Comparison of ENCODE assay signal across 24 cellular contexts in the genomic region with DNA sequence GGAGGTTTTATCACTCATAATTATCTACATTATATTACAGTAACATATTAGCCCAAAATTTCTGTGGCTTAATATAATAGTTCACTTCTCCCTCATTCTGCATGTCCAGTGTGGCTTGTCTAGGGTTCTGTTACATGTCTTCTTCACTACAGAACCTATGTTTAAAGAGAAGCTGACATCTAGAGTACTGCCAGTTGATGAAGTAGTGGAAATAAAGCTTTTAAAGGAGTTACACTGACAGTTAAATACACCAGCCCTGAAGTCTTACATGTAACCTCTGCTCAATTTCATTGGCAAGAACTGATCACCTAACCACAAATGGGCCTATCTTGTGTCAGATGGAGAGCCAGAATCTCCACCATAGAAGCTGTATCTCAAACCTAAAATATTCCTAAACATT.
"Had no signal": no experiment of that assay in that cellular context is flagged by ENCODE, and none has a peak within 500 bp of the region (broad histone marks: within the 10 kb centered on the region; RNA-seq: fewer than 3 reads in every experiment).

No MANE protein-coding gene starts in this region.

- ATAC-seq: activated CD8-positive, alpha-beta memory T cell treated with anti-CD3 and anti-CD28 coated beads, Interleukin-2, amount 10 ng/mL, durations not matched to agents 7 days and 5 days; activated T-helper 17 cell treated with anti-CD3 and anti-CD28 coated beads, Interleukin-2, amount 50 U/mL, for 72 hours; WTC11 had no signal

- H3K36me3 ChIP-seq: SJSA1 had no signal

- H3K9me3 ChIP-seq: SJSA1 had no signal

- H3K36me3 Mint-ChIP-seq: WTC11 had no signal

- H3K27ac ChIP-seq: SJSA1 had no signal

- H3K4me3 Mint-ChIP-seq: activated CD8-positive, alpha-beta memory T cell treated with anti-CD3 and anti-CD28 coated beads, Interleukin-2, amount 10 ng/mL, durations not matched to agents 7 days and 5 days; activated naive CD4-positive, alpha-beta T cell treated with anti-CD3 and anti-CD28 coated beads for 36 hours; activated naive CD8-positive, alpha-beta T cell; activated T-cell treated with anti-CD3 and anti-CD28 coated beads, Interleukin-2, amount 50 U/mL, for 24 hours; activated T-helper 17 cell treated with anti-CD3 and anti-CD28 coated beads, Interleukin-2, amount 50 U/mL, for 72 hours; brain; WTC11 had no signal

- H3K27ac Mint-ChIP-seq: activated CD8-positive, alpha-beta memory T cell treated with anti-CD3 and anti-CD28 coated beads, Interleukin-2, amount 10 ng/mL, durations not matched to agents 7 days and 5 days; activated naive CD4-positive, alpha-beta T cell treated with anti-CD3 and anti-CD28 coated beads for 36 hours; activated T-cell treated with anti-CD3 and anti-CD28 coated beads, Interleukin-2, amount 50 U/mL, for 24 hours; activated T-helper 17 cell treated with anti-CD3 and anti-CD28 coated beads, Interleukin-2, amount 50 U/mL, for 72 hours; WTC11 had no signal

- H3K4me3 ChIP-seq: SJSA1 had no signal

- H3K4me1 ChIP-seq: SJSA1 had no signal

- H3K27me3 Mint-ChIP-seq: activated CD8-positive, alpha-beta memory T cell treated with anti-CD3 and anti-CD28 coated beads, Interleukin-2, amount 10 ng/mL, durations not matched to agents 7 days and 5 days; activated naive CD8-positive, alpha-beta T cell; activated T-cell treated with anti-CD3 and anti-CD28 coated beads, Interleukin-2, amount 50 U/mL, for 24 hours; activated T-helper 17 cell treated with anti-CD3 and anti-CD28 coated beads, Interleukin-2, amount 50 U/mL, for 72 hours; brain had no signal

- H3K27me3 ChIP-seq: SJSA1 had no signal

- DNase-seq: activated CD4-positive, alpha-beta T cell treated with anti-CD3 and anti-CD28 coated beads for 48 hours; activated CD4-positive, alpha-beta T cell treated with anti-CD3 and anti-CD28 coated beads, Interleukin-2, amount 50 U/mL, for 4 hours; activated CD4-positive, CD25-positive, alpha-beta regulatory T cell treated with anti-CD3 and anti-CD28 coated beads, Interleukin-2, amount 50 U/mL, for 72 hours; activated CD8-positive, alpha-beta memory T cell treated with anti-CD3 and anti-CD28 coated beads, Interleukin-2, amount 10 ng/mL, durations not matched to agents 7 days and 5 days; activated gamma-delta T cell; activated naive CD4-positive, alpha-beta T cell treated with anti-CD3 and anti-CD28 coated beads for 36 hours; activated T-cell treated with anti-CD3 and anti-CD28 coated beads, Interleukin-2, amount 50 U/mL, for 24 hours; amygdala; MM.1S; NCI-H1105; NCI-H1436; NCI-H1694 treated with DMSO at 0.1 percent for 48 hours; NCI-H2029 treated with DMSO at 0.1 percent for 48 hours; NCI-H345; NCI-H510A; NCI-H69; SHP77; T-helper 1 cell; T-helper 9 cell had no signal
